In genomic region chr10:96565774-96566173, GRCh38 we compare ENCODE assay signal across 16 cellular contexts. TPM values are rescaled to one million over a fixed set of nuclear protein-coding genes. Genes with fewer than 3 reads are reported as not detected.
DNase-seq lines count a peak whose midpoint lies in the region; ATAC-seq, FAIRE-seq and TF ChIP-seq lines count a peak whose summit lies in the region.
"Had no signal": no experiment of that assay in that cellular context is flagged by ENCODE, and none has a peak within 500 bp of the region (broad histone marks: within the 10 kb centered on the region; RNA-seq: fewer than 3 reads in every experiment).

No MANE protein-coding gene starts in this region.

- H3K9ac ChIP-seq in mesendoderm (ENCODE audit: low read length): no peak overlapping the region

- no peak overlapping the region for H3K23ac ChIP-seq in mesendoderm (ENCODE audit: low read length)

- no peak overlapping the region for H2BK120ac ChIP-seq in mesendoderm (ENCODE audit: low read depth, low read length)

- no peak overlapping the region for H3K4ac ChIP-seq in mesendoderm (ENCODE audit: low read depth, low read length)

- WGBS in mesendoderm (ENCODE audit: extremely low coverage, insufficient coverage, low lambda C conversion rate): no CpG with 5 or more reads among the region's 1 CpG
- 21% methylated on average over 1 of the region's 1 CpG for WGBS in hepatocyte (ENCODE audit: low lambda C conversion rate, missing lambda C conversion rate)

- CTCF ChIA-PET in BJ (lab: Yijun Ruan, JAX) (interaction anchor here (0.8 to 1.3 kb wide), 2 partner anchors 9 to 190 kb away, joined by 4 to 5 read pairs; no protein-coding TSS in a partner anchor), HEK293 (lab: Yijun Ruan, JAX) (interaction anchor here (0.6 to 0.7 kb wide), 2 partner anchors 21 to 75 kb away, joined by 3 to 4 read pairs; partner anchors contain the start of gene TM9SF3)

- H2AFZ ChIP-seq in hepatocyte: no peak overlapping the region

- no peak for ATAC-seq in foreskin keratinocyte
- ATAC-seq: effector memory CD8-positive, alpha-beta T cell had no signal

- no peak overlapping the region for H2BK15ac ChIP-seq in mesendoderm (replicated peaks; ENCODE audit: low read depth)

- H3K9me3 ChIP-seq in HEK293 (ENCODE audit: control insufficient read depth, insufficient read depth, low read depth, low read length): no peaks in the 10 kb centered on the region
- H3K9me3 ChIP-seq in hepatocyte (ENCODE audit: low read depth): no peaks in the 10 kb centered on the region

- no peak overlapping the region for H3K18ac ChIP-seq in mesendoderm (ENCODE audit: low read length)

- FAIRE-seq in islet of Langerhans (lab: Jason Lieb, UNC): peak; percentile 99

- peak; percentile 27 for DNase-seq in BJ (ENCODE audit: low read depth)
- peak; percentile 46 for DNase-seq in astrocyte of the hippocampus (ENCODE audit: low read depth, low spot score)
- DNase-seq in NCI-H1436 treated with DMSO at 0.1 percent for 48 hours (lab: John Stamatoyannopoulos, UW): no peak
- DNase-seq in foreskin keratinocyte: no peak
- no peak for DNase-seq in mesendoderm
- DNase-seq in hepatocyte (ENCODE audit: low spot score): no peak
- DNase-seq: activated CD8-positive, alpha-beta memory T cell treated with anti-CD3 and anti-CD28 coated beads, Interleukin-2, amount 50 U/mL, for 48 hours; anterior cingulate cortex; CD8-positive, alpha-beta memory T cell; effector memory CD8-positive, alpha-beta T cell; hypothalamus; KBM-7; NCI-H187 treated with DMSO at 0.1 percent for 48 hours; NCI-H82 had no signal

- POLR2A ChIA-PET in BJ (lab: Charles Lee): no interaction called here
- POLR2A ChIA-PET in HEK293 (lab: Yijun Ruan, JAX): no interaction called here

- H3K4me2 ChIP-seq in mesendoderm (ENCODE audit: low read length) (no peak overlapping the region), hepatocyte (no peak overlapping the region)

- H3K27ac ChIP-seq in HEK293 (ENCODE audit: extremely low read depth, low read depth, low read length) (no peak overlapping the region), foreskin keratinocyte (no peak overlapping the region), mesendoderm (ENCODE audit: low read depth, low read length) (no peak overlapping the region), hepatocyte (no peak overlapping the region)

- no peak overlapping the region for H3K4me3 ChIP-seq in BJ (ENCODE audit: low read depth, low read length)
- H3K4me3 ChIP-seq in HEK293 (ENCODE audit: low read depth, low read length): no peak overlapping the region
- no peak overlapping the region for H3K4me3 ChIP-seq in mesendoderm (ENCODE audit: low read length)
- H3K4me3 ChIP-seq in hepatocyte: no peak overlapping the region

- peaks cover 1% of the 10 kb centered on the region; the same call in 1 of the 2 replicates for H3K36me3 ChIP-seq in BJ (ENCODE audit: control insufficient read depth, insufficient read depth, low read length)
- peaks cover 12 to 41% of the 10 kb centered on the region in 2 experiments for H3K36me3 ChIP-seq in HEK293 (ENCODE audit: control insufficient read depth in 2 of 2, insufficient read depth in 1 of 2, low read length in 2 of 2)
- H3K36me3 ChIP-seq in mesendoderm (ENCODE audit: control insufficient read depth, insufficient read depth, low read length): peaks cover 3% of the 10 kb centered on the region
- H3K36me3 ChIP-seq in hepatocyte (replicated peaks; ENCODE audit: insufficient read depth, low read depth): no peaks in the 10 kb centered on the region

- no peak overlapping the region for H4K8ac ChIP-seq in mesendoderm (ENCODE audit: low read depth, low read length)

- H3K9me2 ChIP-seq in hepatocyte (replicated peaks; ENCODE audit: insufficient read depth): no peaks in the 10 kb centered on the region

- TF ChIP-seq CTCF in BJ (IDR thresholded peaks at IDR 0.05; ENCODE audit: insufficient read depth, low read depth, low read length) (no peak), HEK293 (tag by site-specific recombination; IDR thresholded peaks at IDR 0.05) (no peak), foreskin keratinocyte (conservative IDR thresholded peaks at IDR 0.05) (no peak), hepatocyte (IDR thresholded peaks at IDR 0.05; ENCODE audit: poor library complexity) (no peak)

- H3K56ac ChIP-seq in mesendoderm (ENCODE audit: low read length): no peak overlapping the region

- H4K5ac ChIP-seq in mesendoderm (ENCODE audit: low read length): no peak overlapping the region

- peaks cover 8% of the 10 kb centered on the region for H3K4me1 ChIP-seq in HEK293 (ENCODE audit: control insufficient read depth, insufficient read depth, low read length)
- H3K4me1 ChIP-seq in foreskin keratinocyte: no peaks in the 10 kb centered on the region
- H3K4me1 ChIP-seq in mesendoderm (ENCODE audit: control insufficient read depth, low read depth, low read length): no peaks in the 10 kb centered on the region
- no peaks in the 10 kb centered on the region for H3K4me1 ChIP-seq in hepatocyte (ENCODE audit: insufficient read depth)

- peaks cover 79% of the 10 kb centered on the region for H4K20me1 ChIP-seq in hepatocyte (ENCODE audit: insufficient read depth, poor library complexity, severe bottlenecking)

- no peaks in the 10 kb centered on the region for H3K27me3 ChIP-seq in BJ (ENCODE audit: control insufficient read depth, insufficient read depth, low read length)
- no peaks in the 10 kb centered on the region for H3K27me3 ChIP-seq in foreskin keratinocyte
- H3K27me3 ChIP-seq in mesendoderm (ENCODE audit: insufficient read depth, low read length, poor library complexity): no peaks in the 10 kb centered on the region
- H3K27me3 ChIP-seq in hepatocyte: no peaks in the 10 kb centered on the region

- H2BK5ac ChIP-seq in mesendoderm (ENCODE audit: low read length): no peak overlapping the region

- H3K79me2 ChIP-seq in mesendoderm (ENCODE audit: control insufficient read depth, insufficient read depth, low read length): peaks cover 29% of the 10 kb centered on the region
- H3K79me2 ChIP-seq in hepatocyte: peaks cover 88% of the 10 kb centered on the region

- no peak overlapping the region for H2AK5ac ChIP-seq in mesendoderm (ENCODE audit: low read length)

- H3K79me1 ChIP-seq in mesendoderm (ENCODE audit: low read length): peaks cover 12% of the 10 kb centered on the region

TF ChIP-seq in HEK293, 187 proteins besides CTCF, POLR2A, EP300 and RAD21 (continues in another document):
- TF ChIP-seq ZNF214 (tag by site-specific recombination; IDR thresholded peaks at IDR 0.05; ENCODE audit: borderline replicate concordance) (no peak), PRDM1 (tag by site-specific recombination; IDR thresholded peaks at IDR 0.05) (no peak), SALL2 (tag by site-specific recombination; IDR thresholded peaks at IDR 0.05; ENCODE audit: borderline replicate concordance) (no peak), ZNF501 (tag by site-specific recombination; IDR thresholded peaks at IDR 0.05) (no peak), ZNF558 (tag by site-specific recombination; IDR thresholded peaks at IDR 0.05) (no peak), ZNF311 (tag by site-specific recombination; IDR thresholded peaks at IDR 0.05; ENCODE audit: borderline replicate concordance) (no peak), WT1 (tag by site-specific recombination; IDR thresholded peaks at IDR 0.05) (no peak), SP7 (tag by site-specific recombination; IDR thresholded peaks at IDR 0.05) (0 out of 2 replicates have a peak, but pooled peaks have one; percentile 15), ZBTB1 (tag by site-specific recombination; IDR thresholded peaks at IDR 0.05) (no peak), ZSCAN30 (tag by site-specific recombination; IDR thresholded peaks at IDR 0.05) (no peak), ZNF624 (tag by site-specific recombination; IDR thresholded peaks at IDR 0.05) (no peak), ZNF394 (tag by site-specific recombination; IDR thresholded peaks at IDR 0.05; ENCODE audit: borderline replicate concordance) (no peak), ZNF707 (tag by site-specific recombination; IDR thresholded peaks at IDR 0.05) (no peak), ZNF292 (tag by site-specific recombination; IDR thresholded peaks at IDR 0.05; ENCODE audit: borderline replicate concordance, low read depth) (no peak), BCL11B (tag by site-specific recombination; IDR thresholded peaks at IDR 0.05; ENCODE audit: low read depth) (no peak), ZNF18 (tag by site-specific recombination; IDR thresholded peaks at IDR 0.05) (no peak), ZNF324 (tag by site-specific recombination; IDR thresholded peaks at IDR 0.05) (no peak), ZNF658 (tag by site-specific recombination; IDR thresholded peaks at IDR 0.05) (no peak), ZNF175 (tag by site-specific recombination; IDR thresholded peaks at IDR 0.05) (no peak)

RNA-seq across cellular contexts. Expression of gene TM9SF3, which starts 21.0 kb away (rescaled TPM):
- polyA plus RNA-seq in BJ (2011; rRNA removed): 27.0 and 61.9 TPM in 2 replicates
- polyA minus RNA-seq in BJ (2011; rRNA and poly(A)+ RNA removed): 57.2 and 72.9 TPM in 2 replicates
- total RNA-seq in foreskin keratinocyte: 90.0 and 90.9 TPM in 2 replicates
- 28.3 and 34.2 TPM in 2 replicates for polyA plus RNA-seq in foreskin keratinocyte
- polyA plus RNA-seq in mesendoderm (2013, experiment 1 of 2): 54.1 TPM
- 50.4 TPM for polyA plus RNA-seq in mesendoderm (2013, experiment 2 of 2)
- total RNA-seq in hepatocyte: 158 and 186 TPM in 2 replicates
- polyA plus RNA-seq in hepatocyte: 128 and 141 TPM in 2 replicates

RNA-seq across cellular contexts. Expression of gene TLL2, which starts 52.0 kb away (rescaled TPM):
- 0.05 and 0.06 TPM in 2 replicates for polyA plus RNA-seq in BJ (2011; rRNA removed)
- polyA minus RNA-seq in BJ (2011; rRNA and poly(A)+ RNA removed): 0.10 TPM in 1 of 2 replicates, not detected in the other
- total RNA-seq in foreskin keratinocyte: 0.54 and 0.60 TPM in 2 replicates
- 0.57 and 0.69 TPM in 2 replicates for polyA plus RNA-seq in foreskin keratinocyte
- polyA plus RNA-seq in mesendoderm (2013, experiment 1 of 2): 0.48 TPM
- polyA plus RNA-seq in mesendoderm (2013, experiment 2 of 2): 0.55 TPM
- 0.50 and 0.84 TPM in 2 replicates for total RNA-seq in hepatocyte
- 0.15 and 0.76 TPM in 2 replicates for polyA plus RNA-seq in hepatocyte
- polyA plus RNA-seq: CD8-positive, alpha-beta memory T cell had no signal

Comparison
In these comparisons a context has a peak if more than half of its experiments do, and no peak if none do; other contexts are left out.
1. DNase-seq: peak in BJ (single experiment) and astrocyte of the hippocampus (single experiment); none in NCI-H1436 treated with DMSO at 0.1 percent for 48 hours (single experiment), foreskin keratinocyte (0 of 2), mesendoderm (single experiment) and hepatocyte (single experiment).